In genomic region chr6:7146079-7146828, GRCh38 we compare ENCODE assay signal across 8 cellular contexts. TPM values are rescaled to one million over a fixed set of nuclear protein-coding genes. Genes with fewer than 3 reads are reported as not detected.
DNase-seq lines count a peak whose midpoint lies in the region; ATAC-seq and TF ChIP-seq lines count a peak whose summit lies in the region.

No MANE protein-coding gene starts in this region.

- RAD21 ChIA-PET in HCT116 (lab: Charles Lee; ENCODE audit: low non-redundant PET in 1 of 2, low total read pairs in 2 of 2, uncharacterized antibody in 2 of 2, unreplicated experiment in 2 of 2) = no interaction called here

- H3K27me3 Mint-ChIP-seq in immature natural killer cell (ENCODE audit: low read depth in 3 of 3) = peaks cover 0 to 2% (median 0%) of the 10 kb centered on the region in 3 donors
- H3K27me3 Mint-ChIP-seq in stimulated activated naive B cell treated with anti-CD40 and anti-IgM and Interleukin-4, amounts not matched to agents 10 μg/mL and 1 μg/mL and 100 μg/mL, for 72 hours = no peaks in the 10 kb centered on the region

- ATAC-seq in HCT116 = no peak
- peak; percentile 71 for ATAC-seq in stimulated activated naive B cell treated with anti-CD40 and anti-IgM and Interleukin-4, amounts not matched to agents 10 μg/mL and 1 μg/mL and 100 μg/mL, for 72 hours (replicated peaks)

- BruUV-seq in HCT116 (replicated peaks; lab: Mats Ljungman, UMichigan) = no TSS peak

- POLR2A ChIA-PET in HCT116 (lab: Charles Lee) = no interaction called here

- no peaks in the 10 kb centered on the region for H3K36me3 Mint-ChIP-seq in immature natural killer cell
- H3K36me3 Mint-ChIP-seq in stimulated activated naive B cell treated with anti-CD40 and anti-IgM and Interleukin-4, amounts not matched to agents 10 μg/mL and 1 μg/mL and 100 μg/mL, for 72 hours = peaks cover 3 to 16% of the 10 kb centered on the region in 2 donors

- no peaks in the 10 kb centered on the region for H4K20me1 ChIP-seq in HCT116 (ENCODE audit: insufficient read depth)

- peaks cover 94% of the 10 kb centered on the region for H3K79me2 ChIP-seq in HCT116 (ENCODE audit: insufficient read depth, low read length)

- no peak overlapping the region for H3K27ac ChIP-seq in HCT116 (ENCODE audit: low read depth, low read length)

- H3K4me1 Mint-ChIP-seq in immature natural killer cell = peaks cover 55 to 73% of the 10 kb centered on the region in 2 donors
- peaks cover 46 to 88% of the 10 kb centered on the region in 2 donors for H3K4me1 Mint-ChIP-seq in stimulated activated naive B cell treated with anti-CD40 and anti-IgM and Interleukin-4, amounts not matched to agents 10 μg/mL and 1 μg/mL and 100 μg/mL, for 72 hours

- DNase-seq in GM06990 (ENCODE audit: extremely low read depth, insufficient read length) = peak; percentile 59
- no peak for DNase-seq in HCT116 (ENCODE audit: low read depth, low spot score)
- peak; percentile 73 to 87 for DNase-seq in NCI-H526 (lab: John Stamatoyannopoulos, UW)
- peak; percentile 69 for DNase-seq in astrocyte of the spinal cord (ENCODE audit: low read depth, low spot score)
- DNase-seq in immature natural killer cell = peak; percentile 18 to 21 (median 20)
- no peak for DNase-seq in stimulated activated naive B cell treated with anti-CD40 and anti-IgM and Interleukin-4, amounts not matched to agents 10 μg/mL and 1 μg/mL and 100 μg/mL, for 72 hours
- DNase-seq in NCI-H2081 treated with DMSO at 0.1 percent for 48 hours (lab: John Stamatoyannopoulos, UW) = no peak
- no peak for DNase-seq in H4 (ENCODE audit: low spot score)

- H3K4me1 ChIP-seq in HCT116 (ENCODE audit: control insufficient read depth in 1 of 2, insufficient read depth in 2 of 2, low read length in 2 of 2) = peaks cover 18 to 61% of the 10 kb centered on the region in 2 experiments; a peak in 3 of 4 replicates

- TF ChIP-seq CTCF in GM06990 (IDR thresholded peaks at IDR 0.05; ENCODE audit: insufficient read depth, low read length, poor library complexity, severe bottlenecking) (no peak), HCT116 (IDR thresholded peaks at IDR 0.05 in 2 of 3, conservative IDR thresholded peaks at IDR 0.05 in 1 of 3; ENCODE audit: borderline replicate concordance in 1 of 3, insufficient read depth in 1 of 3, low read depth in 2 of 3, low read length in 2 of 3) (no peak), astrocyte of the spinal cord (IDR thresholded peaks at IDR 0.05; ENCODE audit: low read depth, low read length) (no peak)

- H2AFZ ChIP-seq in HCT116 (ENCODE audit: low read depth, low read length, poor library complexity, severe bottlenecking) = no peak overlapping the region

- H3K9me3 Mint-ChIP-seq in immature natural killer cell = no peaks in the 10 kb centered on the region
- no peaks in the 10 kb centered on the region for H3K9me3 Mint-ChIP-seq in stimulated activated naive B cell treated with anti-CD40 and anti-IgM and Interleukin-4, amounts not matched to agents 10 μg/mL and 1 μg/mL and 100 μg/mL, for 72 hours

- peak overlapping the region; percentile 41 to 88 (median 82) for H3K27ac Mint-ChIP-seq in immature natural killer cell
- H3K27ac Mint-ChIP-seq in stimulated activated naive B cell treated with anti-CD40 and anti-IgM and Interleukin-4, amounts not matched to agents 10 μg/mL and 1 μg/mL and 100 μg/mL, for 72 hours = peak overlapping the region; percentile 88

- no peaks in the 10 kb centered on the region for H3K36me3 ChIP-seq in GM06990 (ENCODE audit: control insufficient read depth, insufficient read depth, low read length)
- no peaks in the 10 kb centered on the region for H3K36me3 ChIP-seq in HCT116 (ENCODE audit: control insufficient read depth in 1 of 2, insufficient read depth in 2 of 2, low read length in 2 of 2)

- H3K4me2 ChIP-seq in HCT116 (ENCODE audit: low read length) = peak overlapping the region; percentile 17

- TF ChIP-seq POLR2A in HCT116 (IDR thresholded peaks at IDR 0.05; ENCODE audit: borderline replicate concordance, extremely low read depth, insufficient read depth, insufficient read length) = no peak

- TF ChIP-seq RAD21 in HCT116 (IDR thresholded peaks at IDR 0.05; ENCODE audit: low read depth) = no peak

- H3K9me2 ChIP-seq in HCT116 (ENCODE audit: insufficient read depth) = no peaks in the 10 kb centered on the region

- no peak overlapping the region for H3K9ac ChIP-seq in HCT116 (ENCODE audit: low read length)

- H3K4me3 Mint-ChIP-seq in immature natural killer cell = peak overlapping the region; percentile 60 to 83 (median 78)
- peak overlapping the region; percentile 48 to 71 for H3K4me3 Mint-ChIP-seq in stimulated activated naive B cell treated with anti-CD40 and anti-IgM and Interleukin-4, amounts not matched to agents 10 μg/mL and 1 μg/mL and 100 μg/mL, for 72 hours

- no peaks in the 10 kb centered on the region for H3K9me3 ChIP-seq in HCT116 (ENCODE audit: control insufficient read depth in 1 of 2, insufficient read depth in 1 of 2, low read depth in 1 of 2, low read length in 2 of 2)

- CTCF ChIA-PET in HCT116 (lab: Charles Lee) = interaction anchor here (1.0 kb wide), 1 partner anchor 97 kb away, joined by 3 read pairs; no protein-coding TSS in a partner anchor

- peak overlapping the region; percentile 38 for H3K4me3 ChIP-seq in GM06990 (replicated peaks; ENCODE audit: low read depth, low read length)
- H3K4me3 ChIP-seq in HCT116 (replicated peaks in 1 of 2; ENCODE audit: low read depth in 1 of 2, low read length in 2 of 2) = no peak overlapping the region
- no peak overlapping the region for H3K4me3 ChIP-seq in astrocyte of the spinal cord (ENCODE audit: low read depth, low read length)

- intact Hi-C loops in HCT116 (cut with micrococcal nuclease) = no loop called here

- H3K27me3 ChIP-seq in GM06990 (replicated peaks; ENCODE audit: control insufficient read depth, insufficient read depth, low read length) (no peaks in the 10 kb centered on the region), HCT116 (ENCODE audit: insufficient read depth, low read length) (no peaks in the 10 kb centered on the region)

- in situ Hi-C loops in astrocyte of the spinal cord (cut with HindIII; ENCODE audit: low sequenced_read_pairs) = no loop called here

TF ChIP-seq in HCT116, 20 proteins besides CTCF, POLR2A, EP300 and RAD21:
- TF ChIP-seq YY1 (IDR thresholded peaks at IDR 0.05; ENCODE audit: extremely low read depth, insufficient replicate concordance, low read depth, low read length) (no peak), SRF (IDR thresholded peaks at IDR 0.05; ENCODE audit: low read depth) (0 out of 2 replicates have a peak, but pooled peaks have one; percentile 18)

RNA-seq across cellular contexts. Expression of gene RREB1, which starts 38.5 kb away (rescaled TPM):
- 47.9 TPM for total RNA-seq in HCT116 (2021; ENCODE audit: unreplicated experiment)
- polyA plus RNA-seq in HCT116 (2012) = 21.4 and 26.4 TPM in 2 replicates
- polyA plus RNA-seq in immature natural killer cell = 1 to 10 TPM in 2 of 3 donors, under 1 TPM in 1; 0.17 to 4.5 (median 3.3) TPM
- 5.3 and 13.0 TPM in 2 replicates for total RNA-seq in H4 (2014; rRNA removed; shearing (Covaris generic))

Comparison
In these comparisons a context has a peak if more than half of its experiments do, and no peak if none do; other contexts are left out.
1. DNase-seq: peak in GM06990 (single experiment), NCI-H526 (2 of 2), astrocyte of the spinal cord (single experiment) and immature natural killer cell (3 of 3); none in HCT116 (single experiment), stimulated activated naive B cell treated with anti-CD40 and anti-IgM and Interleukin-4, amounts not matched to agents 10 μg/mL and 1 μg/mL and 100 μg/mL, for 72 hours (single experiment), NCI-H2081 treated with DMSO at 0.1 percent for 48 hours (single experiment) and H4 (single experiment).